20 cellular contexts compared by ENCODE assay signal in the genomic region with DNA sequence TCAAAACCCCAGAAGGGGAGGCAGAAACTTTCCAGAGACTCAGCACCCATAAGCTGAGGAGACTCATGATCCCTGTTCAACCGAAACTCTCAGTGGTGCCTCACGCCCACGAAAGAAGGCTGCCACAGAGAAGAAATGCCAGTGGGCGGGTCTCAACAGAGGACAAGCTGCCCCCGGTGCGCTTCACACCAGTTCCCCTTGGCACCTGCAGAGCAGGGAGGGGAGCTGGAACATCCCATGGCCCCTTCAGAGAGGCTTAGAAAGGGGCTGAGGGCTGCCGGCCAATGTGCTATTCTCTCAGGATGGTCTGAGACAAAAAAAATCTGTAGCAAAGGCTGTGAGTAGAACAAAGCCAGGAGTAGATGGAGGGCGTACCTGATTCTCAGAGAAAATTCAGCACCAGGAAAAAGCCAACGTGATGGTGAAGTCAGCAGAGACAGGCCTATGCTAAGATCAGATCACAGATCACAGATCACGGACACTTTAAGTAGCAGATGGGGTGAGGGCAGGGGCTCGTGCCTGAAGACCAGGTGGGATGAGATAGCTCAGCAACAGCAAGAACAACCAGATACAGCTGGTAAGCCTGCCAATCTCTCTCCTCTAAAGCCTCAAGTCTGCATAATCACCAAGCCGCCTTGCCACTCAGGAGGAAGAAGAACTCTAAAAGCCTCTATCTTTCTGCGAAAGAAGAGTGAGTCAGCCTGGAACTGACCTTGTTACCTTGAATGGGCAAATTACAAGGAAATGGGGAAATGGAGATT.
"Had no signal": no experiment of that assay in that cellular context is flagged by ENCODE, and none has a peak within 500 bp of the region (broad histone marks: within the 10 kb centered on the region; RNA-seq: fewer than 3 reads in every experiment).

No MANE protein-coding gene starts in this region.

- DNase-seq: activated CD8-positive, alpha-beta memory T cell treated with anti-CD3 and anti-CD28 coated beads, Interleukin-2, amount 10 ng/mL, durations not matched to agents 7 days and 5 days; activated effector memory CD4-positive, alpha-beta T cell treated with anti-CD3 and anti-CD28 coated beads, Interleukin-2, amount 50 U/mL, for 16 hours; activated T-cell treated with anti-CD3 and anti-CD28 coated beads, Interleukin-2, amount 50 U/mL, for 1 hour; amygdala; body of pancreas; caudate nucleus; erythroblast; kidney; left ventricle myocardium inferior; naive thymus-derived CD8-positive, alpha-beta T cell; nucleus accumbens; stimulated activated CD4-positive, alpha-beta T cell treated with anti-CD3 and anti-CD28 coated beads, Interleukin-15, amount 100 ng/mL, for 24 hours; stimulated activated CD4-positive, alpha-beta T cell treated with anti-CD3 and anti-CD28 coated beads, Interleukin-4, amount 100 ng/mL, for 1 hour; stimulated activated naive CD4-positive, alpha-beta T cell; substantia nigra; transverse colon had no signal

- H3K4me1 ChIP-seq: body of pancreas, left ventricle myocardium inferior, right atrium auricular region, transverse colon, vagina had no signal

- H3K9me3 ChIP-seq: body of pancreas, gastroesophageal sphincter, left ventricle myocardium inferior, right atrium auricular region, transverse colon, vagina had no signal

- ATAC-seq: activated CD8-positive, alpha-beta memory T cell treated with anti-CD3 and anti-CD28 coated beads, Interleukin-2, amount 10 ng/mL, durations not matched to agents 7 days and 5 days; body of pancreas; gastroesophageal sphincter; naive thymus-derived CD8-positive, alpha-beta T cell had no signal

- H3K4me3 Mint-ChIP-seq: activated CD8-positive, alpha-beta memory T cell treated with anti-CD3 and anti-CD28 coated beads, Interleukin-2, amount 10 ng/mL, durations not matched to agents 7 days and 5 days; activated naive CD4-positive, alpha-beta T cell treated with anti-CD3 and anti-CD28 coated beads, Interleukin-2, amount 50 U/mL, for 24 hours; naive thymus-derived CD8-positive, alpha-beta T cell had no signal

- H3K27me3 Mint-ChIP-seq: activated naive CD4-positive, alpha-beta T cell treated with anti-CD3 and anti-CD28 coated beads, Interleukin-2, amount 50 U/mL, for 24 hours had no signal

- H3K27ac Mint-ChIP-seq: activated CD8-positive, alpha-beta memory T cell treated with anti-CD3 and anti-CD28 coated beads, Interleukin-2, amount 10 ng/mL, durations not matched to agents 7 days and 5 days; activated naive CD4-positive, alpha-beta T cell treated with anti-CD3 and anti-CD28 coated beads, Interleukin-2, amount 50 U/mL, for 24 hours had no signal

- H3K4me1 Mint-ChIP-seq: activated CD8-positive, alpha-beta memory T cell treated with anti-CD3 and anti-CD28 coated beads, Interleukin-2, amount 10 ng/mL, durations not matched to agents 7 days and 5 days; activated naive CD4-positive, alpha-beta T cell treated with anti-CD3 and anti-CD28 coated beads, Interleukin-2, amount 50 U/mL, for 24 hours; naive thymus-derived CD8-positive, alpha-beta T cell had no signal

- H3K27ac ChIP-seq: body of pancreas, gastroesophageal sphincter, left ventricle myocardium inferior, right atrium auricular region, transverse colon, vagina had no signal

- H3K9me3 Mint-ChIP-seq: activated naive CD4-positive, alpha-beta T cell treated with anti-CD3 and anti-CD28 coated beads, Interleukin-2, amount 50 U/mL, for 24 hours; naive thymus-derived CD8-positive, alpha-beta T cell had no signal

- H3K36me3 ChIP-seq: gastroesophageal sphincter, left ventricle myocardium inferior, right atrium auricular region, transverse colon, vagina had no signal

- H3K36me3 Mint-ChIP-seq: activated CD8-positive, alpha-beta memory T cell treated with anti-CD3 and anti-CD28 coated beads, Interleukin-2, amount 10 ng/mL, durations not matched to agents 7 days and 5 days; activated naive CD4-positive, alpha-beta T cell treated with anti-CD3 and anti-CD28 coated beads, Interleukin-2, amount 50 U/mL, for 24 hours; naive thymus-derived CD8-positive, alpha-beta T cell had no signal

- H3K27me3 ChIP-seq: body of pancreas, gastroesophageal sphincter, right atrium auricular region, transverse colon, vagina had no signal

- H3K4me3 ChIP-seq: body of pancreas, gastroesophageal sphincter, left ventricle myocardium inferior, right atrium auricular region, transverse colon, vagina had no signal
